Comparison of ENCODE assay signal across 1 cellular context in the genomic region with DNA sequence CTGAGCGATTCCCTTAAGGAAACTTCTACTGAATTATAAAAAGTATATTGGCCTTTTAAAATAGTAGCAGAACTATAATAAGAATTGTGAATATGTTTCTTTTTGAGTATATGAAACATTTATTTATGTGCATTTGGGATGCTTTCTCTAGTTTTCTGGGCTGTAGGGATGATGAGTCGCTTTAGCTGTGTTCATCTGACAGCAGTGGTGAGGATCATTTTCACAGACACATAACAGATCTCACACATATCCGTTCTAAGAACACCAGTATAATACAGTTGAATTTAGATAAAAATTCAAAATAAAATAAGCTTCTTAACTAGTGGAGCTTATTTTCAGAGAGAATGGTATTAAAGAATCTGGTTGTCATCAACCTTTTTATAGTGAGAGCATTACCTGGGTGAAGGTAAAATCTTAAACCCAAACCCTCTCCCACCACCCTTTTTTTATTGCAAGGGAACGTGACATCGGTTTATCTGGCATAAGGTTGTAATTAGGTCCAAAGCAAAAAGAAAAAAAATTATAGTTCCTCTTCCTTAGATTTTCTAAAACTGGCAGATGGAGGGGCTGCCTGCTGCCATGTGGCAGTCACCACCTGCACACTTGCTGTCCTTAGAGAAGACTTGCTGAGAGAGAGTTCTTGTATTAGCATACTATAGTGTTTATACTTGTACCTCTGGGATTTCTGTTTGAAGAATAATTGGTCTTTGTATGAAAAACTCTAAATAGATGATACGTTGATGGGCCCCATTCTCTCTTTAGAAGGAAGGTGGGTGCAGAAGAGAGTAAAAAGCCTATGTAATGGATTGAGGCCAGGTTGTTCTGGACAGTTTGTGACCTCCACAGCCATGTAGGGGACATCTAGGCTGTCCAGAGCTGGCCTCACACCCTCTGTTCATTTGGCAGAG.
TF ChIP-seq lines count a peak whose summit lies in the region.

No MANE protein-coding gene starts in this region.

TF ChIP-seq in H1, 55 proteins besides CTCF, POLR2A, EP300 and RAD21:
- TF ChIP-seq CEBPB (IDR thresholded peaks at IDR 0.05; ENCODE audit: low read depth, low read length) (no peak), RNF2 (IDR thresholded peaks at IDR 0.05; ENCODE audit: borderline replicate concordance, low read depth, low read length, missing control alignments, poor library complexity, severe bottlenecking) (no peak)
